ENCODE assay signal across 23 cellular contexts in genomic region chr2:237147317-237147716, GRCh38.
A peak's percentile ranks its signal among the peaks of the same experiment; 100 is the strongest.
DNase-seq lines count a peak whose midpoint lies in the region; ATAC-seq and TF ChIP-seq lines count a peak whose summit lies in the region.
"Had no signal": no experiment of that assay in that cellular context is flagged by ENCODE, and none has a peak within 500 bp of the region (broad histone marks: within the 10 kb centered on the region; RNA-seq: fewer than 3 reads in every experiment).

No MANE protein-coding gene starts in this region.

- TF ChIP-seq EP300 in SK-N-SH (IDR thresholded peaks at IDR 0.05; ENCODE audit: borderline replicate concordance in 1 of 2, low read depth in 1 of 2, low read length in 1 of 2), result no peak

- no peak overlapping the region for H3K4ac ChIP-seq in mesendoderm (ENCODE audit: low read depth, low read length)

- no peak overlapping the region for H3K23ac ChIP-seq in mesendoderm (ENCODE audit: low read length)

- H3K27ac ChIP-seq in SK-N-SH (ENCODE audit: low read depth in 2 of 2, low read length in 1 of 2) (no peak overlapping the region), HEK293 (ENCODE audit: extremely low read depth, low read depth, low read length) (no peak overlapping the region), mesendoderm (ENCODE audit: low read depth, low read length) (no peak overlapping the region)
- H3K27ac ChIP-seq: 22Rv1, BLaER1, HL-60, PC-9 had no signal

- no peak overlapping the region for H3K4me3 ChIP-seq in SK-N-SH (ENCODE audit: low read depth in 2 of 2, low read length in 1 of 2)
- H3K4me3 ChIP-seq in HEK293 (ENCODE audit: low read depth, low read length), result no peak overlapping the region
- peak overlapping the region; percentile 27 for H3K4me3 ChIP-seq in adipocyte (ENCODE audit: low read length)
- H3K4me3 ChIP-seq in mesendoderm (ENCODE audit: low read length), result no peak overlapping the region
- H3K4me3 ChIP-seq: BLaER1, GM23338, MG63, PC-9 had no signal

- H3K27me3 ChIP-seq in SK-N-SH (ENCODE audit: insufficient read depth), result no peaks in the 10 kb centered on the region
- no peaks in the 10 kb centered on the region for H3K27me3 ChIP-seq in adipocyte (replicated peaks; ENCODE audit: control insufficient read depth, insufficient read depth, low read length)
- no peaks in the 10 kb centered on the region for H3K27me3 ChIP-seq in mesendoderm (ENCODE audit: insufficient read depth, low read length, poor library complexity)
- H3K27me3 ChIP-seq: BLaER1, MG63 had no signal

- H2AFZ ChIP-seq in SK-N-SH (ENCODE audit: low read depth), result no peak overlapping the region
- H2AFZ ChIP-seq: GM23338, PC-9 had no signal

- H2BK15ac ChIP-seq in mesendoderm (replicated peaks; ENCODE audit: low read depth), result no peak overlapping the region

- H3K4me2 ChIP-seq in SK-N-SH, result no peak overlapping the region
- H3K4me2 ChIP-seq in mesendoderm (ENCODE audit: low read length), result no peak overlapping the region
- H3K4me2 ChIP-seq: GM23338, PC-9 had no signal

- POLR2A ChIA-PET in SK-N-SH (lab: Yijun Ruan, JAX), result no interaction called here
- POLR2A ChIA-PET in HEK293 (lab: Yijun Ruan, JAX), result no interaction called here

- H3K36me3 ChIP-seq in SK-N-SH (replicated peaks in 1 of 2; ENCODE audit: control insufficient read depth in 1 of 2, insufficient read depth in 2 of 2, low read length in 1 of 2) (peaks cover 0 to 6% of the 10 kb centered on the region in 2 experiments), HEK293 (ENCODE audit: control insufficient read depth in 2 of 2, insufficient read depth in 1 of 2, low read length in 2 of 2) (no peaks in the 10 kb centered on the region), adipocyte (ENCODE audit: control insufficient read depth, insufficient read depth, low read length, severe bottlenecking) (no peaks in the 10 kb centered on the region), mesendoderm (ENCODE audit: control insufficient read depth, insufficient read depth, low read length) (no peaks in the 10 kb centered on the region)
- H3K36me3 ChIP-seq: BLaER1 had no signal

- CTCF ChIA-PET in SK-N-SH (lab: Yijun Ruan, JAX), result interaction anchor here (0.6 to 2.3 kb wide), 4 partner anchors 13 to 366 kb away, joined by 3 to 9 read pairs (median 6); no protein-coding TSS in a partner anchor
- CTCF ChIA-PET in HEK293 (lab: Yijun Ruan, JAX), result interaction anchor here (0.6 to 1.6 kb wide), 4 partner anchors 12 to 1371 kb away, joined by 3 to 6 read pairs (median 3); no protein-coding TSS in a partner anchor

- no peak overlapping the region for H4K5ac ChIP-seq in mesendoderm (ENCODE audit: low read length)

- TF ChIP-seq CTCF in SK-N-SH (IDR thresholded peaks at IDR 0.05), result no peak
- no peak for TF ChIP-seq CTCF in HEK293 (tag by site-specific recombination; IDR thresholded peaks at IDR 0.05)

- no peak for DNase-seq in SK-N-SH
- DNase-seq in adipocyte (ENCODE audit: low read depth), result no peak
- DNase-seq in mesendoderm, result peak; percentile 16
- no peak for DNase-seq in SW480 (ENCODE audit: low spot score)
- no peak for DNase-seq in COLO668 (lab: John Stamatoyannopoulos, UW; ENCODE audit: unreplicated experiment)
- no peak for DNase-seq in Right ventricle myocardium inferior (ENCODE audit: missing footprints)
- DNase-seq: CD4-positive, CD25-positive, alpha-beta regulatory T cell; GF-D8; H9; Kasumi-1; MG63; NCI-H2029; NCI-H446 treated with DMSO at 0.1 percent for 48 hours; NCI-H526; PC-9; RPMI8226; SHP77 had no signal

- H3K4me1 ChIP-seq in SK-N-SH (ENCODE audit: control insufficient read depth in 1 of 2, insufficient read depth in 2 of 2, low read depth in 1 of 2, low read length in 1 of 2) (no peaks in the 10 kb centered on the region), HEK293 (ENCODE audit: control insufficient read depth, insufficient read depth, low read length) (no peaks in the 10 kb centered on the region), adipocyte (ENCODE audit: control insufficient read depth, insufficient read depth, low read length) (peaks cover 33% of the 10 kb centered on the region), mesendoderm (ENCODE audit: control insufficient read depth, low read depth, low read length) (no peaks in the 10 kb centered on the region)

- peaks cover 11% of the 10 kb centered on the region for H3F3A ChIP-seq in SK-N-SH (replicated peaks; ENCODE audit: insufficient read depth)

- no peak overlapping the region for H3K56ac ChIP-seq in mesendoderm (ENCODE audit: low read length)

- no peaks in the 10 kb centered on the region for H4K20me1 ChIP-seq in SK-N-SH (ENCODE audit: insufficient read depth)
- H4K20me1 ChIP-seq: BLaER1 had no signal

- H3K79me2 ChIP-seq in SK-N-SH (ENCODE audit: insufficient read depth) (no peaks in the 10 kb centered on the region), mesendoderm (ENCODE audit: control insufficient read depth, insufficient read depth, low read length) (no peaks in the 10 kb centered on the region)

- intact Hi-C loops in Right ventricle myocardium inferior (cut with DNase I), result no loop called here

- H3K9me2 ChIP-seq in SK-N-SH, result no peaks in the 10 kb centered on the region

- H3K18ac ChIP-seq in mesendoderm (ENCODE audit: low read length), result no peak overlapping the region

- no peak for TF ChIP-seq RAD21 in SK-N-SH (IDR thresholded peaks at IDR 0.05; ENCODE audit: low read length)

- ATAC-seq in SK-N-SH treated with all-trans-retinoic acid at 6 μM for 48 hours (no peak), Right ventricle myocardium inferior (no peak)
- ATAC-seq: GM23338 had no signal

- no peak overlapping the region for H2BK5ac ChIP-seq in mesendoderm (ENCODE audit: low read length)

- H3K9ac ChIP-seq in SK-N-SH, result no peak overlapping the region
- H3K9ac ChIP-seq in adipocyte (ENCODE audit: low read length), result no peak overlapping the region
- no peak overlapping the region for H3K9ac ChIP-seq in mesendoderm (ENCODE audit: low read length)
- H3K9ac ChIP-seq: BLaER1 had no signal

- H2AK5ac ChIP-seq in mesendoderm (ENCODE audit: low read length), result no peak overlapping the region

- H3K9me3 ChIP-seq in SK-N-SH (0 out of 2 replicates have a peak, but pooled peaks cover 21% of the 10 kb centered on the region), HEK293 (ENCODE audit: control insufficient read depth, insufficient read depth, low read depth, low read length) (no peaks in the 10 kb centered on the region; the same call in 1 of the 2 replicates), adipocyte (ENCODE audit: control insufficient read depth, low read length) (peaks cover 32% of the 10 kb centered on the region)

- H2BK120ac ChIP-seq in mesendoderm (ENCODE audit: low read depth, low read length), result no peak overlapping the region

- H3K79me1 ChIP-seq in mesendoderm (ENCODE audit: low read length), result no peaks in the 10 kb centered on the region

- no peak overlapping the region for H4K8ac ChIP-seq in mesendoderm (ENCODE audit: low read depth, low read length)

TF ChIP-seq in SK-N-SH, 30 proteins besides CTCF, POLR2A, EP300 and RAD21:
- TF ChIP-seq USF1 (IDR thresholded peaks at IDR 0.05; ENCODE audit: borderline replicate concordance, low read depth), result 0 out of 2 replicates have a peak, but pooled peaks have one; percentile 11
- no peak for TF ChIP-seq NRF1 (IDR thresholded peaks at IDR 0.05; ENCODE audit: low read depth, low read length)
- no peak for TF ChIP-seq JUND (IDR thresholded peaks at IDR 0.05)

TF ChIP-seq in SK-N-SH treated with all-trans-retinoic acid at 6 μM for 48 hours, 23 proteins besides CTCF, POLR2A, EP300 and RAD21:
- no peak for TF ChIP-seq RARB (CRISPR knock-in tag; IDR thresholded peaks at IDR 0.05)
- TF ChIP-seq ZNF565 (CRISPR knock-in tag; conservative IDR thresholded peaks at IDR 0.05; ENCODE audit: low read depth), result no peak
- no peak for TF ChIP-seq TCF4 (CRISPR knock-in tag; IDR thresholded peaks at IDR 0.05; ENCODE audit: borderline replicate concordance)
- no peak for TF ChIP-seq TOX (CRISPR knock-in tag; IDR thresholded peaks at IDR 0.05; ENCODE audit: borderline replicate concordance)
- no peak for TF ChIP-seq ZFP3 (CRISPR knock-in tag; IDR thresholded peaks at IDR 0.05)
- no peak for TF ChIP-seq ESRRG (CRISPR knock-in tag; IDR thresholded peaks at IDR 0.05)
- no peak for TF ChIP-seq POU6F1 (CRISPR knock-in tag; IDR thresholded peaks at IDR 0.05; ENCODE audit: borderline replicate concordance, low read depth)

TF ChIP-seq in HEK293, 187 proteins besides CTCF, POLR2A, EP300 and RAD21:
- TF ChIP-seq TRIM28 (IDR thresholded peaks at IDR 0.05; ENCODE audit: borderline replicate concordance, low read length) (peak; percentile 75; the same call in 1 of the 2 replicates), SETDB1 (IDR thresholded peaks at IDR 0.05; ENCODE audit: insufficient read length, low read length) (peak; percentile 97), ZBTB21 (tag by site-specific recombination; IDR thresholded peaks at IDR 0.05) (no peak)
